9 cellular contexts compared by ENCODE assay signal in genomic region chrX:25015486-25016360, GRCh38. TPM values are rescaled to one million over a fixed set of nuclear protein-coding genes. Genes with fewer than 3 reads are reported as not detected.
DNase-seq lines count a peak whose midpoint lies in the region; ATAC-seq and TF ChIP-seq lines count a peak whose summit lies in the region.
"Had no signal": no experiment of that assay in that cellular context is flagged by ENCODE, and none has a peak within 500 bp of the region (broad histone marks: within the 10 kb centered on the region; RNA-seq: fewer than 3 reads in every experiment).

Gene ARX, minus strand, starts transcription at chrX:25015965. Its CDS starts 228 bp downstream, at chrX:25015737.

- no peak for TF ChIP-seq RAD21 in Ishikawa (IDR thresholded peaks at IDR 0.05; ENCODE audit: low read depth)

- no peaks in the 10 kb centered on the region for H3K9me3 Mint-ChIP-seq in activated CD8-positive, alpha-beta memory T cell treated with anti-CD3 and anti-CD28 coated beads, Interleukin-2, amount 10 ng/mL, durations not matched to agents 7 days and 5 days (ENCODE audit: low read depth)
- peaks cover 0 to 5% (median 0%) of the 10 kb centered on the region in 5 experiments for H3K9me3 Mint-ChIP-seq in brain
- no peaks in the 10 kb centered on the region for H3K9me3 Mint-ChIP-seq in stimulated activated naive CD8-positive, alpha-beta T cell treated with anti-CD3 and anti-CD28 coated beads, Interleukin-15, amount 100 ng/mL, for 72 hours

- no peak for TF ChIP-seq CTCF in brain (conservative IDR thresholded peaks at IDR 0.05)

- DNase-seq in activated CD8-positive, alpha-beta memory T cell treated with anti-CD3 and anti-CD28 coated beads, Interleukin-2, amount 10 ng/mL, durations not matched to agents 7 days and 5 days = no peak
- DNase-seq in activated CD8-positive, alpha-beta memory T cell treated with anti-CD3 and anti-CD28 coated beads for 24 hours = no peak
- peak; percentile 48 for DNase-seq in iris pigment epithelial cell (ENCODE audit: low read depth)
- DNase-seq in stimulated activated naive CD8-positive, alpha-beta T cell treated with anti-CD3 and anti-CD28 coated beads, Interleukin-15, amount 100 ng/mL, for 72 hours = peak in 1 of 2 donors; percentile 57
- no peak for DNase-seq in pons (ENCODE audit: low spot score)
- DNase-seq in DMS114 treated with DMSO at 0.1 percent for 48 hours (lab: John Stamatoyannopoulos, UW; ENCODE audit: unreplicated experiment) = no peak

- no peak for TF ChIP-seq EP300 in Ishikawa (IDR thresholded peaks at IDR 0.05; ENCODE audit: borderline replicate concordance)

- no peak within 1 kb of the TSS for H3K4me3 Mint-ChIP-seq in activated CD8-positive, alpha-beta memory T cell treated with anti-CD3 and anti-CD28 coated beads, Interleukin-2, amount 10 ng/mL, durations not matched to agents 7 days and 5 days
- peak within 1 kb of the TSS; percentile 87 to 97 (median 90) for H3K4me3 Mint-ChIP-seq in brain
- peak within 1 kb of the TSS; percentile 32 to 58 for H3K4me3 Mint-ChIP-seq in stimulated activated naive CD8-positive, alpha-beta T cell treated with anti-CD3 and anti-CD28 coated beads, Interleukin-15, amount 100 ng/mL, for 72 hours

- CTCF ChIA-PET in activated CD8-positive, alpha-beta memory T cell treated with anti-CD3 and anti-CD28 coated beads, Interleukin-2, amount 10 ng/mL, durations not matched to agents 7 days and 5 days (lab: Charles Lee) = interaction anchor here (0.9 kb wide), 1 partner anchor 177 kb away, joined by 3 read pairs; no protein-coding TSS in a partner anchor

- peaks cover 12% of the 10 kb centered on the region for H3K4me1 Mint-ChIP-seq in activated CD8-positive, alpha-beta memory T cell treated with anti-CD3 and anti-CD28 coated beads, Interleukin-2, amount 10 ng/mL, durations not matched to agents 7 days and 5 days
- peaks cover 69% of the 10 kb centered on the region for H3K4me1 Mint-ChIP-seq in brain
- peaks cover 39% of the 10 kb centered on the region for H3K4me1 Mint-ChIP-seq in stimulated activated naive CD8-positive, alpha-beta T cell treated with anti-CD3 and anti-CD28 coated beads, Interleukin-15, amount 100 ng/mL, for 72 hours

- peak within 1 kb of the TSS; percentile 40 for H3K27ac Mint-ChIP-seq in activated CD8-positive, alpha-beta memory T cell treated with anti-CD3 and anti-CD28 coated beads, Interleukin-2, amount 10 ng/mL, durations not matched to agents 7 days and 5 days
- peak within 1 kb of the TSS; percentile 47 to 98 (median 87) for H3K27ac Mint-ChIP-seq in brain
- H3K27ac Mint-ChIP-seq in stimulated activated naive CD8-positive, alpha-beta T cell treated with anti-CD3 and anti-CD28 coated beads, Interleukin-15, amount 100 ng/mL, for 72 hours = peak within 1 kb of the TSS in 1 of 2 donors; percentile 68

- H3K27me3 Mint-ChIP-seq in activated CD8-positive, alpha-beta memory T cell treated with anti-CD3 and anti-CD28 coated beads, Interleukin-2, amount 10 ng/mL, durations not matched to agents 7 days and 5 days = peaks cover 76% of the 10 kb centered on the region
- peaks cover 79% of the 10 kb centered on the region for H3K27me3 Mint-ChIP-seq in brain
- peaks cover 85% of the 10 kb centered on the region for H3K27me3 Mint-ChIP-seq in stimulated activated naive CD8-positive, alpha-beta T cell treated with anti-CD3 and anti-CD28 coated beads, Interleukin-15, amount 100 ng/mL, for 72 hours

- H3K36me3 Mint-ChIP-seq in activated CD8-positive, alpha-beta memory T cell treated with anti-CD3 and anti-CD28 coated beads, Interleukin-2, amount 10 ng/mL, durations not matched to agents 7 days and 5 days = no peaks in the 10 kb centered on the region
- peaks cover 14% of the 10 kb centered on the region for H3K36me3 Mint-ChIP-seq in brain

- ATAC-seq in activated CD8-positive, alpha-beta memory T cell treated with anti-CD3 and anti-CD28 coated beads, Interleukin-2, amount 10 ng/mL, durations not matched to agents 7 days and 5 days = peak; percentile 60
- peak; percentile 82 for ATAC-seq in stimulated activated naive CD8-positive, alpha-beta T cell treated with anti-CD3 and anti-CD28 coated beads, Interleukin-15, amount 100 ng/mL, for 72 hours

TF ChIP-seq in Ishikawa, 13 proteins besides CTCF, POLR2A, EP300 and RAD21:
- TF ChIP-seq, protein P1, sequence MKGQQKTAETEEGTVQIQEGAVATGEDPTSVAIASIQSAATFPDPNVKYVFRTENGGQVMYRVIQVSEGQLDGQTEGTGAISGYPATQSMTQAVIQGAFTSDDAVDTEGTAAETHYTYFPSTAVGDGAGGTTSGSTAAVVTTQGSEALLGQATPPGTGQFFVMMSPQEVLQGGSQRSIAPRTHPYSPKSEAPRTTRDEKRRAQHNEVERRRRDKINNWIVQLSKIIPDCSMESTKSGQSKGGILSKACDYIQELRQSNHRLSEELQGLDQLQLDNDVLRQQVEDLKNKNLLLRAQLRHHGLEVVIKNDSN (IDR thresholded peaks at IDR 0.05) = peak; percentile 37; the same call in 1 of the 2 replicates
- TF ChIP-seq FOXM1 (IDR thresholded peaks at IDR 0.05; ENCODE audit: borderline replicate concordance, low read depth) (no peak), MAX (IDR thresholded peaks at IDR 0.05) (peak; percentile 48; the same call in 1 of the 2 replicates), NFIC (IDR thresholded peaks at IDR 0.05) (no peak)
TF ChIP-seq in Ishikawa: peak in this region for 2.

RNA-seq across cellular contexts. Expression of gene ARX, which starts in this region (rescaled TPM):
- not detected for total RNA-seq in activated CD8-positive, alpha-beta memory T cell treated with anti-CD3 and anti-CD28 coated beads, Interleukin-2, amount 10 ng/mL, durations not matched to agents 7 days and 5 days
- polyA plus RNA-seq in brain (ENCODE audit: insufficient read depth, low read depth, low replicate concordance) = 1.6 TPM
- total RNA-seq: T-helper 1 cell treated with Interleukin-12 subunit alpha and Interleukin-12 subunit beta and Interleukin-4 antibody, amounts not matched to agents 30 ng/mL and 1 ng/mL, for 36 hours had no signal

Comparison
In these comparisons a context has a peak if more than half of its experiments do, and no peak if none do; other contexts are left out.
1. Peak in ATAC-seq in activated CD8-positive, alpha-beta memory T cell treated with anti-CD3 and anti-CD28 coated beads, Interleukin-2, amount 10 ng/mL, durations not matched to agents 7 days and 5 days; RNA of the gene not detected or under 1 TPM.